In the genomic region with DNA sequence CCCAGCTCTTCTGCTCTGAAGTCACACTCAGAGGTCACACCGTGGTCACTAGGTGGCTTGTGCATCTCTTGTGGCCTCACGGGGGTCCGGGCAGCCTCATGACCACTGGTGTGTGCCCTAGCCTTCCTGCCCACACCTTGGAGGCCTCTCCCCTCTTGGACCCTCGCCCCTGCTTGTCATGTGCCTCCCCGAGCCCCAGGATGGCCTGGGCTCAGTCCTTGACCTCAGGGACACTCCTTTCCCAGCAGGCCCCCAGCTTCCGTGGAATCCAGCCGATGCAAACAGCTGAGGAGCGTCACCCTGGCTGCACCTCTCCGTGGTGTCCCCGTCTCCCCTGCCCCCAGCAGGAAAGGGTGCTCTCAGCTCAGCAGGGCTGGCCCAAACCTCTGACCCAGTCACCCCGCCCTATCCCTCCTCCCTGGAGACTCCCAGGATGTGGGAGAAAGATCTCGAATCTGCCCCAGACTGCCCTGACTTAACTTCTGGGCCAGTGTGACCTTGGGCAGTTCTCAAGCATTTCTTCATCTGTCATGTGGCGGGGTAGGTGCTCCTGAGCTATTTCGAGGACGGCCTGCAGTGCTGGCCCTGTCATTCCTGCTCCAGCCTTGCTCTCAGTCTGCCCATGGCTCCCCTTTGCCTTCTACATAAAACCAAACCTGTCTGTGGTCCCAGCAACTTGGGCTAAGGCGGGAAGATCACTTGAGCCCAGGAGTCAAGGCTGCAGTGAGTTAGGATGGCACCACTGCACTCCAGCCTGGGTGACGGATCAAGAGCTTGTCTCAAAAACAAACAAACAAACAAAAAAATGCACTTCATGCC, we compare ENCODE assay signal across 18 cellular contexts. TPM values are rescaled to one million over a fixed set of nuclear protein-coding genes. Genes with fewer than 3 reads are reported as not detected.
DNase-seq lines count a peak whose midpoint lies in the region; ATAC-seq, FAIRE-seq and TF ChIP-seq lines count a peak whose summit lies in the region.
"Had no signal": no experiment of that assay in that cellular context is flagged by ENCODE, and none has a peak within 500 bp of the region (broad histone marks: within the 10 kb centered on the region; RNA-seq: fewer than 3 reads in every experiment).

No MANE protein-coding gene starts in this region.

- 83% methylated on average over 16 of the region's 17 CpGs for WGBS in HepG2 (ENCODE audit: low lambda C conversion rate)
- 90% methylated on average over 12 of the region's 17 CpGs for WGBS in SK-N-SH (ENCODE audit: low lambda C conversion rate)

- in situ Hi-C loops in HepG2 (cut with HindIII; ENCODE audit: extremely low pct_ligation_motif_present, low pct_unique_long_range_greater_than_20kb), result loop anchor here (5.0 kb wide), 1 partner anchor 53 kb away; no protein-coding TSS in a partner anchor
- in situ Hi-C loops in gastrocnemius medialis (cut with MboI; ENCODE audit: low sequenced_read_pairs in 4 of 4), result loop anchor here in 2 of 4 donors (5.0 to 10.0 kb wide), 2 partner anchors 76 to 78 kb away; partner anchors contain the start of gene TMEM161A (in 2 of the 2)

- H3K36me3 ChIP-seq in Loucy (ENCODE audit: insufficient read depth, low read length), result peaks cover 32% of the 10 kb centered on the region; the same call in 1 of the 2 replicates
- peaks cover 19 to 38% of the 10 kb centered on the region in 2 experiments for H3K36me3 ChIP-seq in HepG2 (replicated peaks in 1 of 2; ENCODE audit: control insufficient read depth in 1 of 2, insufficient read depth in 2 of 2, low read length in 2 of 2)
- peaks cover 0 to 29% of the 10 kb centered on the region in 2 donors for H3K36me3 ChIP-seq in gastrocnemius medialis
- H3K36me3 ChIP-seq in SK-N-SH (replicated peaks in 1 of 2; ENCODE audit: control insufficient read depth in 1 of 2, insufficient read depth in 2 of 2, low read length in 1 of 2), result peaks cover 0 to 26% of the 10 kb centered on the region in 2 experiments

- H3K4me1 ChIP-seq in Loucy (ENCODE audit: insufficient read depth, low read length, poor library complexity, severe bottlenecking) (peaks cover 24% of the 10 kb centered on the region), HepG2 (ENCODE audit: insufficient read depth, low read length) (peaks cover 57% of the 10 kb centered on the region), gastrocnemius medialis (peaks cover 37 to 45% of the 10 kb centered on the region in 2 donors), SK-N-SH (ENCODE audit: control insufficient read depth in 1 of 2, insufficient read depth in 2 of 2, low read depth in 1 of 2, low read length in 1 of 2) (peaks cover 5 to 6% of the 10 kb centered on the region in 2 experiments; a peak in 2 of 4 replicates)

- no peak for FAIRE-seq in HepG2 (lab: Jason Lieb, UNC)
- FAIRE-seq: H1 had no signal

- H3K79me2 ChIP-seq in Loucy (ENCODE audit: insufficient read depth, low read length) (peaks cover 1% of the 10 kb centered on the region; the same call in 1 of the 2 replicates), HepG2 (ENCODE audit: insufficient read depth, low read length) (no peaks in the 10 kb centered on the region), SK-N-SH (ENCODE audit: insufficient read depth) (no peaks in the 10 kb centered on the region)

- peaks cover 2 to 5% of the 10 kb centered on the region in 2 donors for H3K4me1 Mint-ChIP-seq in effector memory CD8-positive, alpha-beta T cell (ENCODE audit: low read depth in 2 of 2)

- no peak for ATAC-seq in HepG2
- ATAC-seq in gastrocnemius medialis, result peak in 1 of 2 donors; percentile 31
- ATAC-seq in effector memory CD8-positive, alpha-beta T cell (replicated peaks), result no peak

- H3K27me3 Mint-ChIP-seq in effector memory CD8-positive, alpha-beta T cell, result no peaks in the 10 kb centered on the region
- H3K27me3 Mint-ChIP-seq: B cell; CD4-positive, alpha-beta T cell had no signal

- TF ChIP-seq RAD21 in HepG2 (CRISPR knock-in tag; IDR thresholded peaks at IDR 0.05), result no peak
- TF ChIP-seq RAD21 in SK-N-SH (IDR thresholded peaks at IDR 0.05; ENCODE audit: low read length), result no peak

- CTCF ChIA-PET in HepG2 (lab: Yijun Ruan, JAX; ENCODE audit: low intra/inter-chr PET ratio, low total read pairs), result no interaction called here
- CTCF ChIA-PET in SK-N-SH (lab: Yijun Ruan, JAX), result interaction anchor here (0.6 kb wide), 1 partner anchor 11 kb away, joined by 3 read pairs; no protein-coding TSS in a partner anchor

- H3K9me3 ChIP-seq in Loucy (ENCODE audit: insufficient read depth, low read depth, low read length), result no peaks in the 10 kb centered on the region
- H3K9me3 ChIP-seq in HepG2 (ENCODE audit: low read length), result no peaks in the 10 kb centered on the region
- H3K9me3 ChIP-seq in gastrocnemius medialis, result no peaks in the 10 kb centered on the region
- no peaks in the 10 kb centered on the region for H3K9me3 ChIP-seq in SK-N-SH

- H4K20me1 ChIP-seq in Loucy (ENCODE audit: insufficient read depth, low read length, poor library complexity, severe bottlenecking), result no peaks in the 10 kb centered on the region
- no peaks in the 10 kb centered on the region for H4K20me1 ChIP-seq in HepG2 (ENCODE audit: insufficient read depth, low read length)
- H4K20me1 ChIP-seq in SK-N-SH (ENCODE audit: insufficient read depth), result no peaks in the 10 kb centered on the region

- TF ChIP-seq EP300 in HepG2 (IDR thresholded peaks at IDR 0.05; ENCODE audit: low read depth in 2 of 2, low read length in 2 of 2), result no peak
- no peak for TF ChIP-seq EP300 in HepG2 (CRISPR knock-in tag; IDR thresholded peaks at IDR 0.05; ENCODE audit: borderline replicate concordance)
- no peak for TF ChIP-seq EP300 in SK-N-SH (IDR thresholded peaks at IDR 0.05; ENCODE audit: borderline replicate concordance in 1 of 2, low read depth in 1 of 2, low read length in 1 of 2)

- H3K9me3 Mint-ChIP-seq in effector memory CD8-positive, alpha-beta T cell, result no peaks in the 10 kb centered on the region
- H3K9me3 Mint-ChIP-seq: CD4-positive, alpha-beta T cell had no signal

- H3F3A ChIP-seq in Loucy (ENCODE audit: low read depth) (no peaks in the 10 kb centered on the region), SK-N-SH (replicated peaks; ENCODE audit: insufficient read depth) (peaks cover 15% of the 10 kb centered on the region)

- intact Hi-C loops in HepG2 (cut with micrococcal nuclease; ENCODE audit: unreplicated experiment), result no loop called here
- intact Hi-C loops in gastrocnemius medialis (cut with DNase I; ENCODE audit: low total_unique reads), result no loop called here

- no TSS peak for BruUV-seq in HepG2 (replicated peaks; lab: Mats Ljungman, UMichigan)

- H3K27me3 ChIP-seq in Loucy (ENCODE audit: insufficient read depth, low read length, poor library complexity, severe bottlenecking) (no peaks in the 10 kb centered on the region), HepG2 (ENCODE audit: control insufficient read depth in 1 of 2, insufficient read depth in 2 of 2, low read length in 2 of 2) (no peaks in the 10 kb centered on the region), gastrocnemius medialis (no peaks in the 10 kb centered on the region), SK-N-SH (ENCODE audit: insufficient read depth) (no peaks in the 10 kb centered on the region)

- DNase-seq in HepG2 (ENCODE audit: low spot score), result no peak
- DNase-seq in gastrocnemius medialis, result peak; percentile 39 to 79
- no peak for DNase-seq in CD1c-positive myeloid dendritic cell (ENCODE audit: extremely low spot score)
- no peak for DNase-seq in foreskin melanocyte
- DNase-seq in SK-N-SH, result no peak
- DNase-seq in effector memory CD8-positive, alpha-beta T cell, result no peak
- DNase-seq: Calu3; CD4-positive, alpha-beta T cell; GF-D8; KG1; NCI-H1417 treated with DMSO at 0.1 percent for 48 hours; NCI-H1930; NCI-H345; NCI-H524 treated with DMSO at 0.1 percent for 48 hours had no signal

- H3K4me3 ChIP-seq in Loucy (ENCODE audit: low read length, poor library complexity, severe bottlenecking) (no peak overlapping the region), HepG2 (replicated peaks in 1 of 3; ENCODE audit: insufficient read depth in 1 of 3, low read depth in 2 of 3, low read length in 3 of 3) (no peak overlapping the region), gastrocnemius medialis (no peak overlapping the region), SK-N-SH (ENCODE audit: low read depth in 2 of 2, low read length in 1 of 2) (no peak overlapping the region)

- no peak for TF ChIP-seq POLR2A in HepG2 (IDR thresholded peaks at IDR 0.05; ENCODE audit: insufficient read depth in 1 of 2, low read depth in 2 of 2, low read length in 2 of 2)
- TF ChIP-seq POLR2A in gastrocnemius medialis (IDR thresholded peaks at IDR 0.05), result peak; percentile 25 to 29

- H3K27ac Mint-ChIP-seq in effector memory CD8-positive, alpha-beta T cell, result no peak overlapping the region
- H3K27ac Mint-ChIP-seq: B cell; CD4-positive, alpha-beta T cell had no signal

- H3K9me2 ChIP-seq in Loucy (replicated peaks; ENCODE audit: low read depth, low read length) (no peaks in the 10 kb centered on the region), SK-N-SH (no peaks in the 10 kb centered on the region)

- POLR2A ChIA-PET in HepG2 (lab: Yijun Ruan, JAX), result interaction anchor here (1.0 to 6.5 kb wide), 2 partner anchors 8 to 40 kb away, joined by 3 to 43 read pairs; no protein-coding TSS in a partner anchor
- POLR2A ChIA-PET in SK-N-SH (lab: Yijun Ruan, JAX), result no interaction called here

- H2AFZ ChIP-seq in Loucy (ENCODE audit: low read length) (no peak overlapping the region), HepG2 (ENCODE audit: low read length) (no peak overlapping the region), SK-N-SH (ENCODE audit: low read depth) (no peak overlapping the region)

- H3K4me3 Mint-ChIP-seq in effector memory CD8-positive, alpha-beta T cell, result no peak overlapping the region
- H3K4me3 Mint-ChIP-seq: B cell; CD4-positive, alpha-beta T cell had no signal

- no peak for TF ChIP-seq CTCF in C4-2B (conservative IDR thresholded peaks at IDR 0.05)
- TF ChIP-seq CTCF in Loucy (conservative IDR thresholded peaks at IDR 0.05; ENCODE audit: low read length), result no peak
- TF ChIP-seq CTCF in HepG2 (CRISPR knock-in tag; IDR thresholded peaks at IDR 0.05), result no peak
- TF ChIP-seq CTCF in gastrocnemius medialis (IDR thresholded peaks at IDR 0.05 in 4 of 5, conservative IDR thresholded peaks at IDR 0.05 in 1 of 5), result no peak
- TF ChIP-seq CTCF in SK-N-SH (IDR thresholded peaks at IDR 0.05), result no peak

- H3K9ac ChIP-seq in Loucy (ENCODE audit: low read depth, low read length, poor library complexity, severe bottlenecking) (peak overlapping the region; percentile 20), HepG2 (ENCODE audit: insufficient read depth, low read depth, low read length) (no peak overlapping the region), SK-N-SH (no peak overlapping the region)

- peaks cover 14% of the 10 kb centered on the region for H3K36me3 Mint-ChIP-seq in effector memory CD8-positive, alpha-beta T cell (ENCODE audit: insufficient read depth)

- H3K4me2 ChIP-seq in Loucy (ENCODE audit: low read depth, low read length, poor library complexity, severe bottlenecking) (peak overlapping the region; percentile 42), HepG2 (ENCODE audit: low read depth, low read length) (no peak overlapping the region), SK-N-SH (no peak overlapping the region)

- H3K27ac ChIP-seq in C4-2B, result peak overlapping the region; percentile 71
- H3K27ac ChIP-seq in HepG2 (ENCODE audit: extremely low read length, insufficient read depth, low read length), result no peak overlapping the region
- H3K27ac ChIP-seq in gastrocnemius medialis, result peak overlapping the region; percentile 89 to 95 (median 93)
- no peak overlapping the region for H3K27ac ChIP-seq in SK-N-SH (ENCODE audit: low read depth in 2 of 2, low read length in 1 of 2)

RNA-seq across cellular contexts. Expression of gene SLC25A42, which starts 4.6 kb away (rescaled TPM):
- total RNA-seq in HepG2 (2016; rRNA removed; fragmentation: Illumina TruSeq; extraction: Trizol) (13.5 and 18.3 TPM in 2 replicates), gastrocnemius medialis (10 to 100 TPM; 12.3 to 85.3 (median 37.1) TPM)
- 7.8 and 11.9 TPM in 2 replicates for total RNA-seq in HepG2 (2016; cell fraction: cytosol; rRNA removed; fragmentation: Illumina TruSeq; extraction: Trizol; ENCODE audit: low read depth)
- 11.8 and 19.3 TPM in 2 replicates for total RNA-seq in HepG2 (2016; cell fraction: insoluble cytoplasmic fraction; rRNA removed; fragmentation: Illumina TruSeq; extraction: Trizol)
- 17.0 and 18.4 TPM in 2 replicates for total RNA-seq in HepG2 (2016; cell fraction: membrane; rRNA removed; fragmentation: Illumina TruSeq; extraction: Trizol)
- 11.9 and 13.2 TPM in 2 replicates for total RNA-seq in HepG2 (2016; cell fraction: nucleus; rRNA removed; fragmentation: Illumina TruSeq; extraction: Trizol)
- polyA plus RNA-seq in HepG2 (2011; rRNA removed) (12.8 and 13.0 TPM in 2 replicates), SK-N-SH (2012; rRNA removed) (4.3 and 6.1 TPM in 2 replicates)
- 9.1 and 13.2 TPM in 2 replicates for polyA plus RNA-seq in HepG2 (2011; cell fraction: cytosol; rRNA removed)
- 30.2 and 33.7 TPM in 2 replicates for polyA plus RNA-seq in HepG2 (2011; cell fraction: nucleus; rRNA removed)
- polyA plus RNA-seq in HepG2 (2012), result 8.4 and 11.8 TPM in 2 replicates
- 6.8 and 7.9 TPM in 2 replicates for polyA plus RNA-seq in HepG2 (2016; cell fraction: cytosol; fragmentation: Illumina TruSeq; extraction: Trizol; ENCODE audit: low read depth)
- 13.4 and 18.3 TPM in 2 replicates for polyA plus RNA-seq in HepG2 (2016; cell fraction: insoluble cytoplasmic fraction; fragmentation: Illumina TruSeq; extraction: Trizol; ENCODE audit: low read depth)
- 10.4 and 12.8 TPM in 2 replicates for polyA plus RNA-seq in HepG2 (2016; cell fraction: membrane; fragmentation: Illumina TruSeq; extraction: Trizol; ENCODE audit: low read depth)
- polyA plus RNA-seq in HepG2 (2016; cell fraction: nucleus; fragmentation: Illumina TruSeq; extraction: Trizol; ENCODE audit: insufficient read depth, low read depth), result 30.3 and 30.4 TPM in 2 replicates
- polyA minus RNA-seq in HepG2 (2011; rRNA and poly(A)+ RNA removed; ENCODE audit: low replicate concordance), result 2.5 and 24.9 TPM in 2 replicates
- 5.7 and 5.9 TPM in 2 replicates for polyA minus RNA-seq in HepG2 (2011; cell fraction: cytosol; rRNA and poly(A)+ RNA removed)
- 7.7 and 8.0 TPM in 2 replicates for polyA minus RNA-seq in HepG2 (2011; cell fraction: nucleus; rRNA and poly(A)+ RNA removed)
- polyA plus RNA-seq in SK-N-SH (2012; cell fraction: cytosol; rRNA removed), result 2.8 and 4.3 TPM in 2 replicates
- 16.9 and 18.8 TPM in 2 replicates for polyA plus RNA-seq in SK-N-SH (2012; cell fraction: nucleus; rRNA removed)

RNA-seq across cellular contexts. Expression of gene ARMC6, which starts 25.8 kb away (rescaled TPM):
- total RNA-seq in HepG2 (2016; rRNA removed; fragmentation: Illumina TruSeq; extraction: Trizol) (36.8 and 42.7 TPM in 2 replicates), gastrocnemius medialis (10 to 100 TPM; 18.2 to 35.7 (median 25.2) TPM)
- total RNA-seq in HepG2 (2016; cell fraction: cytosol; rRNA removed; fragmentation: Illumina TruSeq; extraction: Trizol; ENCODE audit: low read depth), result 11.2 and 13.0 TPM in 2 replicates
- total RNA-seq in HepG2 (2016; cell fraction: insoluble cytoplasmic fraction; rRNA removed; fragmentation: Illumina TruSeq; extraction: Trizol), result 37.7 and 38.3 TPM in 2 replicates
- 20.4 and 23.6 TPM in 2 replicates for total RNA-seq in HepG2 (2016; cell fraction: membrane; rRNA removed; fragmentation: Illumina TruSeq; extraction: Trizol)
- total RNA-seq in HepG2 (2016; cell fraction: nucleus; rRNA removed; fragmentation: Illumina TruSeq; extraction: Trizol), result 17.5 and 23.9 TPM in 2 replicates
- polyA plus RNA-seq in HepG2 (2011; rRNA removed) (16.2 and 24.6 TPM in 2 replicates), SK-N-SH (2012; rRNA removed) (32.2 and 34.7 TPM in 2 replicates)
- 16.9 and 25.0 TPM in 2 replicates for polyA plus RNA-seq in HepG2 (2011; cell fraction: cytosol; rRNA removed)
- 44.8 and 46.0 TPM in 2 replicates for polyA plus RNA-seq in HepG2 (2011; cell fraction: nucleus; rRNA removed)
- polyA plus RNA-seq in HepG2 (2012), result 14.8 and 16.9 TPM in 2 replicates
- 10.0 and 10.8 TPM in 2 replicates for polyA plus RNA-seq in HepG2 (2016; cell fraction: cytosol; fragmentation: Illumina TruSeq; extraction: Trizol; ENCODE audit: low read depth)
- polyA plus RNA-seq in HepG2 (2016; cell fraction: insoluble cytoplasmic fraction; fragmentation: Illumina TruSeq; extraction: Trizol; ENCODE audit: low read depth), result 33.4 and 39.5 TPM in 2 replicates
- polyA plus RNA-seq in HepG2 (2016; cell fraction: membrane; fragmentation: Illumina TruSeq; extraction: Trizol; ENCODE audit: low read depth), result 14.7 and 16.1 TPM in 2 replicates
- 37.5 and 39.9 TPM in 2 replicates for polyA plus RNA-seq in HepG2 (2016; cell fraction: nucleus; fragmentation: Illumina TruSeq; extraction: Trizol; ENCODE audit: insufficient read depth, low read depth)
- 71.3 and 80.9 TPM in 2 replicates for polyA minus RNA-seq in HepG2 (2011; rRNA and poly(A)+ RNA removed; ENCODE audit: low replicate concordance)
- 18.4 and 19.4 TPM in 2 replicates for polyA minus RNA-seq in HepG2 (2011; cell fraction: cytosol; rRNA and poly(A)+ RNA removed)
- polyA minus RNA-seq in HepG2 (2011; cell fraction: nucleus; rRNA and poly(A)+ RNA removed), result 14.0 and 15.2 TPM in 2 replicates
- 13.8 and 22.3 TPM in 2 replicates for polyA plus RNA-seq in SK-N-SH (2012; cell fraction: cytosol; rRNA removed)
- 30.9 and 32.2 TPM in 2 replicates for polyA plus RNA-seq in SK-N-SH (2012; cell fraction: nucleus; rRNA removed)

RNA-seq across cellular contexts. Expression of gene SUGP2, which starts 25.9 kb away (rescaled TPM):
- 32.3 and 40.6 TPM in 2 replicates for total RNA-seq in HepG2 (2016; rRNA removed; fragmentation: Illumina TruSeq; extraction: Trizol)
- total RNA-seq in HepG2 (2016; cell fraction: cytosol; rRNA removed; fragmentation: Illumina TruSeq; extraction: Trizol; ENCODE audit: low read depth), result 8.1 and 8.7 TPM in 2 replicates
- total RNA-seq in HepG2 (2016; cell fraction: insoluble cytoplasmic fraction; rRNA removed; fragmentation: Illumina TruSeq; extraction: Trizol), result 29.8 and 39.5 TPM in 2 replicates
- 16.1 and 16.4 TPM in 2 replicates for total RNA-seq in HepG2 (2016; cell fraction: membrane; rRNA removed; fragmentation: Illumina TruSeq; extraction: Trizol)
- 43.7 and 52.4 TPM in 2 replicates for total RNA-seq in HepG2 (2016; cell fraction: nucleus; rRNA removed; fragmentation: Illumina TruSeq; extraction: Trizol)
- 57.7 and 63.4 TPM in 2 replicates for polyA plus RNA-seq in HepG2 (2011; rRNA removed)
- polyA plus RNA-seq in HepG2 (2011; cell fraction: cytosol; rRNA removed), result 18.7 and 22.9 TPM in 2 replicates
- polyA plus RNA-seq in HepG2 (2011; cell fraction: nucleus; rRNA removed), result 189 and 204 TPM in 2 replicates
- polyA plus RNA-seq in HepG2 (2012), result 38.0 and 52.7 TPM in 2 replicates
- polyA plus RNA-seq in HepG2 (2016; cell fraction: cytosol; fragmentation: Illumina TruSeq; extraction: Trizol; ENCODE audit: low read depth), result 3.7 and 4.4 TPM in 2 replicates
- 29.6 and 32.8 TPM in 2 replicates for polyA plus RNA-seq in HepG2 (2016; cell fraction: insoluble cytoplasmic fraction; fragmentation: Illumina TruSeq; extraction: Trizol; ENCODE audit: low read depth)
- 7.8 and 9.8 TPM in 2 replicates for polyA plus RNA-seq in HepG2 (2016; cell fraction: membrane; fragmentation: Illumina TruSeq; extraction: Trizol; ENCODE audit: low read depth)
- 163 and 186 TPM in 2 replicates for polyA plus RNA-seq in HepG2 (2016; cell fraction: nucleus; fragmentation: Illumina TruSeq; extraction: Trizol; ENCODE audit: insufficient read depth, low read depth)
- 19.2 and 29.3 TPM in 2 replicates for polyA minus RNA-seq in HepG2 (2011; rRNA and poly(A)+ RNA removed; ENCODE audit: low replicate concordance)
- polyA minus RNA-seq in HepG2 (2011; cell fraction: cytosol; rRNA and poly(A)+ RNA removed), result 10.2 and 13.3 TPM in 2 replicates
- polyA minus RNA-seq in HepG2 (2011; cell fraction: nucleus; rRNA and poly(A)+ RNA removed), result 62.1 and 68.9 TPM in 2 replicates
- total RNA-seq in gastrocnemius medialis, result 10 to 100 TPM; 24.6 to 38.2 (median 32.8) TPM
- 56.3 and 74.9 TPM in 2 replicates for polyA plus RNA-seq in SK-N-SH (2012; rRNA removed)
- polyA plus RNA-seq in SK-N-SH (2012; cell fraction: cytosol; rRNA removed), result 22.0 and 27.1 TPM in 2 replicates
- 274 and 332 TPM in 2 replicates for polyA plus RNA-seq in SK-N-SH (2012; cell fraction: nucleus; rRNA removed)

Comparison
In these comparisons a context has a peak if more than half of its experiments do, and no peak if none do; other contexts are left out.
1. H3K27ac ChIP-seq: peak in C4-2B (single experiment) and gastrocnemius medialis (4 of 4); none in HepG2 (single experiment) and SK-N-SH (0 of 2).
2. DNase-seq: peak in gastrocnemius medialis (2 of 2); none in HepG2 (single experiment), CD1c-positive myeloid dendritic cell (single experiment), foreskin melanocyte (single experiment), SK-N-SH (single experiment) and effector memory CD8-positive, alpha-beta T cell (0 of 3).
3. POLR2A ChIP-seq: peak in gastrocnemius medialis (2 of 2); none in HepG2 (0 of 2).